ENCODE assay signal across 8 cellular contexts in genomic region chr3:71011565-71012287, GRCh38.
DNase-seq lines count a peak whose midpoint lies in the region; ATAC-seq and TF ChIP-seq lines count a peak whose summit lies in the region.

No MANE protein-coding gene starts in this region.

- peaks cover 58% of the 10 kb centered on the region for H3K36me3 Mint-ChIP-seq in activated naive CD4-positive, alpha-beta T cell treated with anti-CD3 and anti-CD28 coated beads, Interleukin-2, amount 10 ng/mL, durations not matched to agents 7 days and 5 days
- H3K36me3 Mint-ChIP-seq in activated CD8-positive, alpha-beta T cell treated with anti-CD3 and anti-CD28 coated beads, Interleukin-2, amount 10 ng/mL, durations not matched to agents 7 days and 5 days (ENCODE audit: low read depth): peaks cover 67% of the 10 kb centered on the region
- peaks cover 25% of the 10 kb centered on the region for H3K36me3 Mint-ChIP-seq in type B pancreatic cell

- CTCF ChIA-PET in activated naive CD4-positive, alpha-beta T cell treated with anti-CD3 and anti-CD28 coated beads, Interleukin-2, amount 10 ng/mL, durations not matched to agents 7 days and 5 days (lab: Charles Lee): interaction anchor here (1.0 to 1.5 kb wide), 2 partner anchors 37 to 66 kb away, joined by 3 read pairs; no protein-coding TSS in a partner anchor
- CTCF ChIA-PET in activated CD8-positive, alpha-beta T cell treated with anti-CD3 and anti-CD28 coated beads, Interleukin-2, amount 10 ng/mL, durations not matched to agents 7 days and 5 days (lab: Charles Lee): interaction anchor here (0.6 to 2.1 kb wide), 7 partner anchors 12 to 461 kb away, joined by 3 to 10 read pairs (median 5); no protein-coding TSS in a partner anchor

- peak overlapping the region; percentile 99 for H3K27ac Mint-ChIP-seq in activated naive CD4-positive, alpha-beta T cell treated with anti-CD3 and anti-CD28 coated beads, Interleukin-2, amount 10 ng/mL, durations not matched to agents 7 days and 5 days
- peak overlapping the region; percentile 97 for H3K27ac Mint-ChIP-seq in activated CD8-positive, alpha-beta T cell treated with anti-CD3 and anti-CD28 coated beads, Interleukin-2, amount 10 ng/mL, durations not matched to agents 7 days and 5 days
- peak overlapping the region; percentile 36 for H3K27ac Mint-ChIP-seq in type B pancreatic cell

- DNase-seq in activated naive CD4-positive, alpha-beta T cell treated with anti-CD3 and anti-CD28 coated beads, Interleukin-2, amount 10 ng/mL, durations not matched to agents 7 days and 5 days: no peak
- DNase-seq in activated naive CD4-positive, alpha-beta T cell (lab: John Stamatoyannopoulos, UW): no peak
- no peak for DNase-seq in activated CD8-positive, alpha-beta T cell treated with anti-CD3 and anti-CD28 coated beads, Interleukin-2, amount 10 ng/mL, durations not matched to agents 7 days and 5 days
- DNase-seq in type B pancreatic cell (ENCODE audit: extremely low spot score, unreplicated experiment) (no peak), brain microvascular endothelial cell (no peak), COLO829 (ENCODE audit: low spot score) (no peak), kidney glomerular epithelial cell (lab: John Stamatoyannopoulos, UW) (no peak)

- peak; percentile 90 for ATAC-seq in HG03196 (IDR thresholded peaks at IDR 0.05; ENCODE audit: unreplicated experiment)
- no peak for ATAC-seq in activated CD8-positive, alpha-beta T cell treated with anti-CD3 and anti-CD28 coated beads, Interleukin-2, amount 10 ng/mL, durations not matched to agents 7 days and 5 days

- no peak overlapping the region for H3K27ac ChIP-seq in brain microvascular endothelial cell

- peaks cover 11% of the 10 kb centered on the region for H3K36me3 ChIP-seq in brain microvascular endothelial cell (replicated peaks)

- H3K9me3 Mint-ChIP-seq in activated naive CD4-positive, alpha-beta T cell treated with anti-CD3 and anti-CD28 coated beads, Interleukin-2, amount 10 ng/mL, durations not matched to agents 7 days and 5 days: peaks cover 11% of the 10 kb centered on the region
- H3K9me3 Mint-ChIP-seq in activated CD8-positive, alpha-beta T cell treated with anti-CD3 and anti-CD28 coated beads, Interleukin-2, amount 10 ng/mL, durations not matched to agents 7 days and 5 days (ENCODE audit: insufficient read depth): no peaks in the 10 kb centered on the region
- no peaks in the 10 kb centered on the region for H3K9me3 Mint-ChIP-seq in type B pancreatic cell

- TF ChIP-seq CTCF in type B pancreatic cell (conservative IDR thresholded peaks at IDR 0.05) (no peak), brain microvascular endothelial cell (IDR thresholded peaks at IDR 0.05; ENCODE audit: low read depth, low read length, missing control alignments) (no peak)

- peak overlapping the region; percentile 41 for H3K4me3 Mint-ChIP-seq in activated naive CD4-positive, alpha-beta T cell treated with anti-CD3 and anti-CD28 coated beads, Interleukin-2, amount 10 ng/mL, durations not matched to agents 7 days and 5 days
- peak overlapping the region; percentile 68 for H3K4me3 Mint-ChIP-seq in activated CD8-positive, alpha-beta T cell treated with anti-CD3 and anti-CD28 coated beads, Interleukin-2, amount 10 ng/mL, durations not matched to agents 7 days and 5 days
- no peak overlapping the region for H3K4me3 Mint-ChIP-seq in type B pancreatic cell

- no peaks in the 10 kb centered on the region for H3K27me3 Mint-ChIP-seq in activated naive CD4-positive, alpha-beta T cell treated with anti-CD3 and anti-CD28 coated beads, Interleukin-2, amount 10 ng/mL, durations not matched to agents 7 days and 5 days
- no peaks in the 10 kb centered on the region for H3K27me3 Mint-ChIP-seq in activated CD8-positive, alpha-beta T cell treated with anti-CD3 and anti-CD28 coated beads, Interleukin-2, amount 10 ng/mL, durations not matched to agents 7 days and 5 days (ENCODE audit: low read depth)
- no peaks in the 10 kb centered on the region for H3K27me3 Mint-ChIP-seq in type B pancreatic cell

- H3K4me1 Mint-ChIP-seq in activated naive CD4-positive, alpha-beta T cell treated with anti-CD3 and anti-CD28 coated beads, Interleukin-2, amount 10 ng/mL, durations not matched to agents 7 days and 5 days: peaks cover 66% of the 10 kb centered on the region
- H3K4me1 Mint-ChIP-seq in activated CD8-positive, alpha-beta T cell treated with anti-CD3 and anti-CD28 coated beads, Interleukin-2, amount 10 ng/mL, durations not matched to agents 7 days and 5 days (ENCODE audit: low read depth): peaks cover 70% of the 10 kb centered on the region
- H3K4me1 Mint-ChIP-seq in type B pancreatic cell (ENCODE audit: unreplicated experiment): peaks cover 28% of the 10 kb centered on the region

- in situ Hi-C loops in brain microvascular endothelial cell (cut with HindIII; ENCODE audit: low pct_ligation_motif_present, low sequenced_read_pairs): no loop called here

- no peak overlapping the region for H3K4me3 ChIP-seq in brain microvascular endothelial cell (ENCODE audit: low read depth, low read length)

- no peaks in the 10 kb centered on the region for H3K27me3 ChIP-seq in brain microvascular endothelial cell (replicated peaks)

- POLR2A ChIA-PET in activated CD8-positive, alpha-beta T cell treated with anti-CD3 and anti-CD28 coated beads, Interleukin-2, amount 10 ng/mL, durations not matched to agents 7 days and 5 days (lab: Charles Lee): interaction anchor here (0.6 to 2.1 kb wide), 4 partner anchors 49 to 522 kb away, joined by 3 to 8 read pairs (median 4); no protein-coding TSS in a partner anchor

Comparison
In these comparisons a context has a peak if more than half of its experiments do, and no peak if none do; other contexts are left out.
1. H3K27ac Mint-ChIP-seq: peak in every context shown above with its lines; median percentile 99 in activated naive CD4-positive, alpha-beta T cell treated with anti-CD3 and anti-CD28 coated beads, Interleukin-2, amount 10 ng/mL, durations not matched to agents 7 days and 5 days; 97 in activated CD8-positive, alpha-beta T cell treated with anti-CD3 and anti-CD28 coated beads, Interleukin-2, amount 10 ng/mL, durations not matched to agents 7 days and 5 days; 36 in type B pancreatic cell.